In the genomic region with DNA sequence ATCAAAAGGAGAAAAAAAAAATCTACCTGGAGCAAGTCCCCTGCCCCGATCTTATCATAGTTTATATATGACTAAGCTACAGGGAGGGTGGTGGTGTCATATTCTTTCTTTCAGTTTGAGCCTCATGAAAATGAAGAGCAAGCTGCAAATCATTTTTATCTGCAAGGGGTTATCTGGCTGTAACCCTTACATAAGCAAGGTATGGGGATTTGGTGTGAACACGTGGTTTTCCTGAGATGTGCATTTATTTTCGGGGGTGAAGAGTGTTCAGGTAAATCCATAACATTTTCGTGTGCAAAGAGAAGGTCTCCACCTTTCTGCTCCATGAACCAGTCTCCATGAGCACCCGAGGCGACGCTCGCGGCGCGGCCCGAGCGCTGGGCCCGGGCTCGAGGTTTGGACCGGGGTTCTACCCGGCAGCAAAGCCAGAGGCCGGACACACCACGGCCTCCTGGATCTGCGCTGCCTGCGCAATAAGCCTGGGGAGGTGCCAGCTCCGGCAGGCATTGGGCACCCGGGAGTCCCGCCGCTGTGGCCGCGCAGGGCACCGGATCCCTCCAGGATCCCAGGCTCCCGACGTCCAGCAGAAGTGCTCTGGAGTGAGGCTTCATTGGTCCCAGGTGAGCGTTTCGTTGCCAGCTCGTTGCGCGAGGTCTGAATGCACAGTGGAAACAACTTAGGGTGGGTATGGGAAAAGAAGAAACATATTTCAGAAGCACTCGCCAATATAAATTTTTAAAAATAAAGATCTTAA, we compare ENCODE assay signal across 8 cellular contexts. TPM values are rescaled to one million over a fixed set of nuclear protein-coding genes. Genes with fewer than 3 reads are reported as not detected.
DNase-seq lines count a peak whose midpoint lies in the region; ATAC-seq and TF ChIP-seq lines count a peak whose summit lies in the region.

No MANE protein-coding gene starts in this region.

- no peaks in the 10 kb centered on the region for H3K9me3 Mint-ChIP-seq in activated CD4-positive, alpha-beta T cell treated with anti-CD3 and anti-CD28 coated beads for 36 hours (ENCODE audit: low read depth)

- H3K4me3 ChIP-seq in cardiac fibroblast (replicated peaks in 1 of 2; ENCODE audit: low read depth in 2 of 2, low read length in 2 of 2) (peak overlapping the region; percentile 56 to 79), skeletal muscle cell (ENCODE audit: low read depth, low read length) (peak overlapping the region; percentile 85)

- peak overlapping the region; percentile 85 for H3K4me3 Mint-ChIP-seq in activated CD4-positive, alpha-beta T cell treated with anti-CD3 and anti-CD28 coated beads for 36 hours

- no peak for TF ChIP-seq CTCF in cardiac fibroblast (IDR thresholded peaks at IDR 0.05; ENCODE audit: low read depth, low read length)

- intact Hi-C loops in activated CD4-positive, alpha-beta T cell treated with anti-CD3 and anti-CD28 coated beads for 36 hours (cut with DNase I, micrococcal nuclease), result loop anchor here (1.0 to 10.0 kb wide), 8 partner anchors 15 to 1025 kb away; a partner anchor contains a TSS

- POLR2A ChIA-PET in activated CD4-positive, alpha-beta T cell treated with anti-CD3 and anti-CD28 coated beads for 36 hours (lab: Charles Lee), result interaction anchor here (1.2 to 2.3 kb wide), 6 partner anchors 15 to 69 kb away, joined by 5 to 30 read pairs (median 10); a partner anchor contains a TSS

- H3K27ac Mint-ChIP-seq in activated CD4-positive, alpha-beta T cell treated with anti-CD3 and anti-CD28 coated beads for 36 hours, result peak overlapping the region; percentile 95

- H3K27me3 Mint-ChIP-seq in activated CD4-positive, alpha-beta T cell treated with anti-CD3 and anti-CD28 coated beads for 36 hours, result peaks cover under 1% of the 10 kb centered on the region

- ATAC-seq in activated CD4-positive, alpha-beta T cell treated with anti-CD3 and anti-CD28 coated beads for 36 hours, result peak; percentile 73
- ATAC-seq in GM21737 (IDR thresholded peaks at IDR 0.05; ENCODE audit: unreplicated experiment), result peak; percentile 40

- peaks cover 46% of the 10 kb centered on the region for H3K4me1 Mint-ChIP-seq in activated CD4-positive, alpha-beta T cell treated with anti-CD3 and anti-CD28 coated beads for 36 hours

- CTCF ChIA-PET in activated CD4-positive, alpha-beta T cell treated with anti-CD3 and anti-CD28 coated beads for 36 hours (lab: Charles Lee), result interaction anchor here (0.8 to 2.9 kb wide), 9 partner anchors 15 to 189 kb away, joined by 3 to 34 read pairs (median 6); no protein-coding TSS in a partner anchor

- DNase-seq in activated CD4-positive, alpha-beta T cell treated with anti-CD3 and anti-CD28 coated beads for 36 hours, result peak; percentile 64
- DNase-seq in activated CD4-positive, alpha-beta T cell treated with anti-CD3 and anti-CD28 coated beads for 48 hours, result no peak
- DNase-seq in HuH-7.5 (ENCODE audit: low spot score) (peak; percentile 47), SHP77 treated with DMSO at 0.1 percent for 48 hours (lab: John Stamatoyannopoulos, UW) (peak; percentile 57), cardiac fibroblast (ENCODE audit: low read depth in 2 of 2) (peak in 1 of 2 donors; percentile 89), iPS-NIHi11 (ENCODE audit: low spot score) (peak; percentile 84), skeletal muscle cell (ENCODE audit: low read depth) (peak; percentile 23)

- H3K36me3 Mint-ChIP-seq in activated CD4-positive, alpha-beta T cell treated with anti-CD3 and anti-CD28 coated beads for 36 hours (ENCODE audit: low read depth), result peaks cover 6% of the 10 kb centered on the region

RNA-seq across cellular contexts. Expression of a gene that starts 36.1 kb away (rescaled TPM):
- total RNA-seq in activated CD4-positive, alpha-beta T cell treated with anti-CD3 and anti-CD28 coated beads for 36 hours, result 10 to 100 TPM; 31.6 to 32.6 TPM
